In genomic region chr10:30786131-30786530, GRCh38 we compare ENCODE assay signal across 9 cellular contexts.
DNase-seq lines count a peak whose midpoint lies in the region; ATAC-seq and TF ChIP-seq lines count a peak whose summit lies in the region.
"Had no signal": no experiment of that assay in that cellular context is flagged by ENCODE, and none has a peak within 500 bp of the region (broad histone marks: within the 10 kb centered on the region; RNA-seq: fewer than 3 reads in every experiment).

No MANE protein-coding gene starts in this region.

- no peak for ATAC-seq in GM19395 (IDR thresholded peaks at IDR 0.05; ENCODE audit: unreplicated experiment)
- ATAC-seq in GM21619 (IDR thresholded peaks at IDR 0.05; ENCODE audit: unreplicated experiment), result no peak

- TF ChIP-seq CTCF in VCaP (conservative IDR thresholded peaks at IDR 0.05) (no peak), glutamatergic neuron (IDR thresholded peaks at IDR 0.05; ENCODE audit: partially characterized antibody, unreplicated experiment) (no peak)

- H3K36me3 Mint-ChIP-seq in glutamatergic neuron (ENCODE audit: unreplicated experiment), result peaks cover 5% of the 10 kb centered on the region

- H3K27me3 Mint-ChIP-seq in glutamatergic neuron (ENCODE audit: unreplicated experiment), result peaks cover 12% of the 10 kb centered on the region

- peaks cover 37% of the 10 kb centered on the region for H3K4me1 Mint-ChIP-seq in glutamatergic neuron (ENCODE audit: low read depth, unreplicated experiment)

- H3K27ac ChIP-seq in VCaP (peak overlapping the region; percentile 94; the same call in 1 of the 2 replicates), subcutaneous abdominal adipose tissue (ENCODE audit: low read depth, low read length) (peak overlapping the region; percentile 98)

- H3K4me1 ChIP-seq in subcutaneous abdominal adipose tissue (ENCODE audit: control insufficient read depth in 5 of 5, insufficient read depth in 5 of 5, low read length in 5 of 5), result peaks cover 9 to 40% (median 27%) of the 10 kb centered on the region in 5 donors

- H3K9ac ChIP-seq in subcutaneous abdominal adipose tissue (ENCODE audit: low read length in 5 of 5), result peak overlapping the region in 1 of 5 donors; percentile 94

- H3K9me3 ChIP-seq in subcutaneous abdominal adipose tissue (ENCODE audit: control insufficient read depth in 5 of 5, low read length in 5 of 5), result no peaks in the 10 kb centered on the region

- H3K27ac Mint-ChIP-seq in glutamatergic neuron (ENCODE audit: unreplicated experiment), result peak overlapping the region; percentile 7

- H3K9me3 Mint-ChIP-seq in glutamatergic neuron (ENCODE audit: unreplicated experiment), result peaks cover 8% of the 10 kb centered on the region

- H3K4me3 ChIP-seq in subcutaneous abdominal adipose tissue (ENCODE audit: low read depth in 1 of 5, low read length in 5 of 5), result no peak overlapping the region

- H3K4me3 Mint-ChIP-seq in glutamatergic neuron (ENCODE audit: unreplicated experiment), result peak overlapping the region; percentile 45

- DNase-seq in activated CD4-positive, alpha-beta T cell treated with anti-CD3 and anti-CD28 coated beads for 48 hours, result peak; percentile 18
- DNase-seq in activated CD4-positive, alpha-beta T cell treated with anti-CD3 and anti-CD28 coated beads for 1 hour, result no peak
- no peak for DNase-seq in glutamatergic neuron
- DNase-seq in DMS153 treated with DMSO at 0.1 percent for 48 hours (lab: John Stamatoyannopoulos, UW; ENCODE audit: unreplicated experiment), result no peak
- DNase-seq: NCI-H774 had no signal

- H3K36me3 ChIP-seq in subcutaneous abdominal adipose tissue (ENCODE audit: control insufficient read depth in 5 of 5, insufficient read depth in 5 of 5, low read length in 5 of 5), result no peaks in the 10 kb centered on the region

- no peaks in the 10 kb centered on the region for H3K27me3 ChIP-seq in subcutaneous abdominal adipose tissue (ENCODE audit: control insufficient read depth in 5 of 5, insufficient read depth in 4 of 5, low read length in 5 of 5)
